10 cellular contexts compared by ENCODE assay signal in genomic region chr10:72277996-72278667, GRCh38. TPM values are rescaled to one million over a fixed set of nuclear protein-coding genes. Genes with fewer than 3 reads are reported as not detected.
DNase-seq lines count a peak whose midpoint lies in the region; ATAC-seq lines count a peak whose summit lies in the region.
"Had no signal": no experiment of that assay in that cellular context is flagged by ENCODE, and none has a peak within 500 bp of the region (broad histone marks: within the 10 kb centered on the region; RNA-seq: fewer than 3 reads in every experiment).

No MANE protein-coding gene starts in this region.

- CTCF ChIA-PET in activated CD4-positive, alpha-beta T cell treated with anti-CD3 and anti-CD28 coated beads, Interleukin-2, amount 10 ng/mL, durations not matched to agents 7 days and 5 days (lab: Charles Lee), result interaction anchor here (0.8 to 6.6 kb wide), 9 partner anchors 13 to 59 kb away, joined by 3 to 49 read pairs (median 5); no protein-coding TSS in a partner anchor
- CTCF ChIA-PET in activated CD8-positive, alpha-beta T cell treated with anti-CD3 and anti-CD28 coated beads, Interleukin-2, amount 10 ng/mL, durations not matched to agents 7 days and 5 days (lab: Charles Lee), result interaction anchor here (0.7 to 10.5 kb wide), 16 partner anchors 14 to 229 kb away, joined by 3 to 122 read pairs (median 4); partner anchors contain the start of gene ASCC1

- POLR2A ChIA-PET in activated CD4-positive, alpha-beta T cell treated with anti-CD3 and anti-CD28 coated beads, Interleukin-2, amount 10 ng/mL, durations not matched to agents 7 days and 5 days (lab: Charles Lee), result interaction anchor here (0.8 to 1.6 kb wide), 5 partner anchors 15 to 58 kb away, joined by 3 to 4 read pairs (median 3); no protein-coding TSS in a partner anchor
- POLR2A ChIA-PET in activated CD8-positive, alpha-beta T cell treated with anti-CD3 and anti-CD28 coated beads, Interleukin-2, amount 10 ng/mL, durations not matched to agents 7 days and 5 days (lab: Charles Lee), result interaction anchor here (0.6 to 7.4 kb wide), 12 partner anchors 14 to 1726 kb away, joined by 3 to 86 read pairs (median 4); no protein-coding TSS in a partner anchor

- H3K36me3 Mint-ChIP-seq in activated CD4-positive, alpha-beta T cell treated with anti-CD3 and anti-CD28 coated beads, Interleukin-2, amount 10 ng/mL, durations not matched to agents 7 days and 5 days (ENCODE audit: low read depth), result peaks cover 32% of the 10 kb centered on the region
- peaks cover 37% of the 10 kb centered on the region for H3K36me3 Mint-ChIP-seq in activated CD8-positive, alpha-beta T cell treated with anti-CD3 and anti-CD28 coated beads, Interleukin-2, amount 10 ng/mL, durations not matched to agents 7 days and 5 days (ENCODE audit: low read depth)

- ATAC-seq in activated CD8-positive, alpha-beta T cell treated with anti-CD3 and anti-CD28 coated beads, Interleukin-2, amount 10 ng/mL, durations not matched to agents 7 days and 5 days, result no peak
- ATAC-seq in GM21576 (IDR thresholded peaks at IDR 0.05; ENCODE audit: unreplicated experiment) (no peak), HG03565 (IDR thresholded peaks at IDR 0.05; ENCODE audit: unreplicated experiment) (no peak)
- ATAC-seq: stimulated activated naive B cell treated with anti-CD40 and anti-IgM and Interleukin-4, amounts not matched to agents 10 μg/mL and 1 μg/mL and 100 μg/mL, for 72 hours had no signal

- no peaks in the 10 kb centered on the region for H3K9me3 Mint-ChIP-seq in activated CD4-positive, alpha-beta T cell treated with anti-CD3 and anti-CD28 coated beads, Interleukin-2, amount 10 ng/mL, durations not matched to agents 7 days and 5 days
- no peaks in the 10 kb centered on the region for H3K9me3 Mint-ChIP-seq in activated CD8-positive, alpha-beta T cell treated with anti-CD3 and anti-CD28 coated beads, Interleukin-2, amount 10 ng/mL, durations not matched to agents 7 days and 5 days (ENCODE audit: insufficient read depth)
- H3K9me3 Mint-ChIP-seq: stimulated activated naive B cell treated with anti-CD40 and anti-IgM and Interleukin-4, amounts not matched to agents 10 μg/mL and 1 μg/mL and 100 μg/mL, for 72 hours had no signal

- peaks cover 51% of the 10 kb centered on the region for H3K4me1 Mint-ChIP-seq in activated CD4-positive, alpha-beta T cell treated with anti-CD3 and anti-CD28 coated beads, Interleukin-2, amount 10 ng/mL, durations not matched to agents 7 days and 5 days
- peaks cover 55% of the 10 kb centered on the region for H3K4me1 Mint-ChIP-seq in activated CD8-positive, alpha-beta T cell treated with anti-CD3 and anti-CD28 coated beads, Interleukin-2, amount 10 ng/mL, durations not matched to agents 7 days and 5 days (ENCODE audit: low read depth)

- peak overlapping the region; percentile 100 for H3K27ac ChIP-seq in substantia nigra (ENCODE audit: low read depth, low read length, poor library complexity, severe bottlenecking)

- peak overlapping the region; percentile 32 for H3K27ac Mint-ChIP-seq in activated CD4-positive, alpha-beta T cell treated with anti-CD3 and anti-CD28 coated beads, Interleukin-2, amount 10 ng/mL, durations not matched to agents 7 days and 5 days
- H3K27ac Mint-ChIP-seq in activated CD8-positive, alpha-beta T cell treated with anti-CD3 and anti-CD28 coated beads, Interleukin-2, amount 10 ng/mL, durations not matched to agents 7 days and 5 days, result peak overlapping the region; percentile 15
- H3K27ac Mint-ChIP-seq: stimulated activated naive B cell treated with anti-CD40 and anti-IgM and Interleukin-4, amounts not matched to agents 10 μg/mL and 1 μg/mL and 100 μg/mL, for 72 hours had no signal

- no peak overlapping the region for H3K4me3 Mint-ChIP-seq in activated CD4-positive, alpha-beta T cell treated with anti-CD3 and anti-CD28 coated beads, Interleukin-2, amount 10 ng/mL, durations not matched to agents 7 days and 5 days
- H3K4me3 Mint-ChIP-seq in activated CD8-positive, alpha-beta T cell treated with anti-CD3 and anti-CD28 coated beads, Interleukin-2, amount 10 ng/mL, durations not matched to agents 7 days and 5 days, result no peak overlapping the region
- H3K4me3 Mint-ChIP-seq: stimulated activated naive B cell treated with anti-CD40 and anti-IgM and Interleukin-4, amounts not matched to agents 10 μg/mL and 1 μg/mL and 100 μg/mL, for 72 hours had no signal

- DNase-seq in activated CD4-positive, alpha-beta T cell treated with anti-CD3 and anti-CD28 coated beads, Interleukin-2, amount 10 ng/mL, durations not matched to agents 7 days and 5 days, result no peak
- no peak for DNase-seq in activated CD4-positive, alpha-beta T cell treated with anti-CD3 and anti-CD28 coated beads for 4 hours
- DNase-seq in activated CD8-positive, alpha-beta T cell treated with anti-CD3 and anti-CD28 coated beads, Interleukin-2, amount 10 ng/mL, durations not matched to agents 7 days and 5 days, result no peak
- peak; percentile 97 for DNase-seq in foreskin melanocyte
- DNase-seq in substantia nigra (lab: John Stamatoyannopoulos, UW), result no peak
- no peak for DNase-seq in DMS79 treated with DMSO at 0.1 percent for 48 hours (lab: John Stamatoyannopoulos, UW)
- DNase-seq: stimulated activated naive B cell treated with anti-CD40 and anti-IgM and Interleukin-4, amounts not matched to agents 10 μg/mL and 1 μg/mL and 100 μg/mL, for 72 hours; T-helper 9 cell had no signal

- no peaks in the 10 kb centered on the region for H3K27me3 Mint-ChIP-seq in activated CD4-positive, alpha-beta T cell treated with anti-CD3 and anti-CD28 coated beads, Interleukin-2, amount 10 ng/mL, durations not matched to agents 7 days and 5 days
- H3K27me3 Mint-ChIP-seq in activated CD8-positive, alpha-beta T cell treated with anti-CD3 and anti-CD28 coated beads, Interleukin-2, amount 10 ng/mL, durations not matched to agents 7 days and 5 days (ENCODE audit: low read depth), result no peaks in the 10 kb centered on the region
- H3K27me3 Mint-ChIP-seq: stimulated activated naive B cell treated with anti-CD40 and anti-IgM and Interleukin-4, amounts not matched to agents 10 μg/mL and 1 μg/mL and 100 μg/mL, for 72 hours had no signal

RNA-seq across cellular contexts. Expression of gene DDIT4, which starts 4.4 kb away (rescaled TPM):
- 100 to 1,000 TPM; 166 to 189 TPM for total RNA-seq in activated CD4-positive, alpha-beta T cell treated with anti-CD3 and anti-CD28 coated beads, Interleukin-2, amount 10 ng/mL, durations not matched to agents 7 days and 5 days
- total RNA-seq in activated CD8-positive, alpha-beta T cell treated with anti-CD3 and anti-CD28 coated beads, Interleukin-2, amount 10 ng/mL, durations not matched to agents 7 days and 5 days, result 100 to 1,000 TPM; 382 to 384 TPM
